1 cellular context compared by ENCODE assay signal in genomic region chr16:89395150-89396142, GRCh38.
A peak's percentile ranks its signal among the peaks of the same experiment; 100 is the strongest.
TF ChIP-seq lines count a peak whose summit lies in the region.

No MANE protein-coding gene starts in this region.

TF ChIP-seq in HepG2, 621 proteins besides CTCF, POLR2A, EP300 and RAD21 (continued from another document and continues in another):
- TF ChIP-seq STAT6 (CRISPR knock-in tag; IDR thresholded peaks at IDR 0.05; ENCODE audit: borderline replicate concordance) (peak; percentile 98), TOE1 (CRISPR knock-in tag; IDR thresholded peaks at IDR 0.05) (peak; percentile 77; the same call in 1 of the 2 replicates), LRRFIP1 (CRISPR knock-in tag; conservative IDR thresholded peaks at IDR 0.05) (no peak), MATR3 (CRISPR knock-in tag; IDR thresholded peaks at IDR 0.05) (no peak), ZNF264 (CRISPR knock-in tag; IDR thresholded peaks at IDR 0.05) (peak; percentile 97), ZNF256 (CRISPR knock-in tag; conservative IDR thresholded peaks at IDR 0.05) (peak; percentile 68; the same call in 1 of the 2 replicates), ZNF235 (CRISPR knock-in tag; IDR thresholded peaks at IDR 0.05; ENCODE audit: borderline replicate concordance) (no peak), ZBTB8A (CRISPR knock-in tag; IDR thresholded peaks at IDR 0.05; ENCODE audit: borderline replicate concordance, low read depth) (no peak), HNRNPK (IDR thresholded peaks at IDR 0.05; ENCODE audit: low read depth, low read length, poor library complexity, severe bottlenecking) (no peak), TGIF2 (CRISPR knock-in tag; IDR thresholded peaks at IDR 0.05) (peak; percentile 99), JDP2 (CRISPR knock-in tag; IDR thresholded peaks at IDR 0.05; ENCODE audit: borderline replicate concordance) (no peak; the same call in 1 of the 2 replicates), ZNF687 (CRISPR knock-in tag; IDR thresholded peaks at IDR 0.05) (peak; percentile 100), SKIL (CRISPR knock-in tag; IDR thresholded peaks at IDR 0.05; ENCODE audit: borderline replicate concordance) (peak; percentile 99), HCFC1 (IDR thresholded peaks at IDR 0.05; ENCODE audit: low read depth, low read length) (no peak), ZNF333 (CRISPR knock-in tag; IDR thresholded peaks at IDR 0.05; ENCODE audit: borderline replicate concordance) (peak; percentile 79), KLF9 (CRISPR knock-in tag; IDR thresholded peaks at IDR 0.05; ENCODE audit: low read depth) (0 out of 2 replicates have a peak, but pooled peaks have one; percentile 49), ZFX (CRISPR knock-in tag; IDR thresholded peaks at IDR 0.05; ENCODE audit: low read depth) (peak; percentile 73; the same call in 1 of the 2 replicates), ZNF136 (CRISPR knock-in tag; IDR thresholded peaks at IDR 0.05; ENCODE audit: low read depth) (peak; percentile 80; the same call in 1 of the 2 replicates), ZNF142 (CRISPR knock-in tag; IDR thresholded peaks at IDR 0.05) (no peak; the same call in 1 of the 2 replicates), ZNF318 (CRISPR knock-in tag; IDR thresholded peaks at IDR 0.05) (peak; percentile 95; the same call in 1 of the 2 replicates), GPN1 (CRISPR knock-in tag; IDR thresholded peaks at IDR 0.05; ENCODE audit: borderline replicate concordance) (no peak), SMARCE1 (IDR thresholded peaks at IDR 0.05; ENCODE audit: borderline replicate concordance) (no peak), MTA3 (CRISPR knock-in tag; IDR thresholded peaks at IDR 0.05) (no peak), ZMAT3 (CRISPR knock-in tag; conservative IDR thresholded peaks at IDR 0.05) (peak; percentile 97), ZNF44 (CRISPR knock-in tag; IDR thresholded peaks at IDR 0.05) (no peak; the same call in 1 of the 2 replicates), ZNF766 (CRISPR knock-in tag; IDR thresholded peaks at IDR 0.05; ENCODE audit: borderline replicate concordance) (peak; percentile 96), ATRX (CRISPR knock-in tag; IDR thresholded peaks at IDR 0.05; ENCODE audit: borderline replicate concordance) (no peak), BCL6 (CRISPR knock-in tag; IDR thresholded peaks at IDR 0.05) (peak; percentile 96)
